In genomic region chr2:415986-416610, GRCh38 we compare ENCODE assay signal across 28 cellular contexts.
"Had no signal": no experiment of that assay in that cellular context is flagged by ENCODE, and none has a peak within 500 bp of the region (broad histone marks: within the 10 kb centered on the region; RNA-seq: fewer than 3 reads in every experiment).

No MANE protein-coding gene starts in this region.

- H3K4me1 Mint-ChIP-seq: activated CD4-positive, alpha-beta T cell treated with anti-CD3 and anti-CD28 coated beads for 36 hours had no signal

- H3K4me1 ChIP-seq: adrenal gland, body of pancreas, colonic mucosa, foreskin keratinocyte, gastrocnemius medialis, heart right ventricle had no signal

- H3K4me3 Mint-ChIP-seq: activated CD4-positive, alpha-beta T cell treated with anti-CD3 and anti-CD28 coated beads for 36 hours; activated CD4-positive, alpha-beta T cell treated with anti-CD3 and anti-CD28 coated beads, Interleukin-2, amount 10 ng/mL, durations not matched to agents 7 days and 5 days; activated naive CD4-positive, alpha-beta T cell treated with anti-CD3 and anti-CD28 coated beads, Interleukin-2, amount 10 ng/mL, durations not matched to agents 7 days and 5 days; activated T-cell treated with anti-CD3 and anti-CD28 coated beads, Interleukin-2, amount 50 U/mL, for 24 hours; activated T-cell treated with anti-CD3 and anti-CD28 coated beads, Interleukin-2, amount 50 U/mL, for 72 hours; T-helper 17 cell; T-helper 2 cell treated with Interferon-gamma antibody and Interleukin-4, amounts not matched to agents 5 μg/mL and 100 μg/mL, for 36 hours had no signal

- H3K36me3 Mint-ChIP-seq: activated naive CD4-positive, alpha-beta T cell treated with anti-CD3 and anti-CD28 coated beads, Interleukin-2, amount 10 ng/mL, durations not matched to agents 7 days and 5 days; activated naive CD4-positive, alpha-beta T cell treated with anti-CD3 and anti-CD28 coated beads, Interleukin-2, amount 50 U/mL, for 72 hours had no signal

- H3K27ac Mint-ChIP-seq: activated CD4-positive, alpha-beta T cell treated with anti-CD3 and anti-CD28 coated beads for 36 hours; activated CD4-positive, alpha-beta T cell treated with anti-CD3 and anti-CD28 coated beads, Interleukin-2, amount 10 ng/mL, durations not matched to agents 7 days and 5 days; activated naive CD4-positive, alpha-beta T cell treated with anti-CD3 and anti-CD28 coated beads, Interleukin-2, amount 10 ng/mL, durations not matched to agents 7 days and 5 days; activated naive CD4-positive, alpha-beta T cell treated with anti-CD3 and anti-CD28 coated beads, Interleukin-2, amount 50 U/mL, for 72 hours; activated T-cell treated with anti-CD3 and anti-CD28 coated beads, Interleukin-2, amount 50 U/mL, for 24 hours; activated T-cell treated with anti-CD3 and anti-CD28 coated beads, Interleukin-2, amount 50 U/mL, for 72 hours; T-helper 17 cell; T-helper 2 cell treated with Interferon-gamma antibody and Interleukin-4, amounts not matched to agents 5 μg/mL and 100 μg/mL, for 36 hours had no signal

- H3K27ac ChIP-seq: adrenal gland, body of pancreas, colonic mucosa, foreskin keratinocyte, gastrocnemius medialis, heart right ventricle had no signal

- ATAC-seq: activated CD4-positive, alpha-beta T cell treated with anti-CD3 and anti-CD28 coated beads for 36 hours; activated naive CD4-positive, alpha-beta T cell treated with anti-CD3 and anti-CD28 coated beads, Interleukin-2, amount 50 U/mL, for 72 hours; body of pancreas; esophagus mucosa; foreskin keratinocyte; gastrocnemius medialis; heart right ventricle; T-helper 17 cell had no signal

- H3K27me3 ChIP-seq: adrenal gland, body of pancreas, colonic mucosa, foreskin keratinocyte, gastrocnemius medialis had no signal

- DNase-seq: activated CD4-positive, alpha-beta T cell treated with anti-CD3 and anti-CD28 coated beads for 36 hours; activated CD4-positive, alpha-beta T cell treated with anti-CD3 and anti-CD28 coated beads, Interleukin-2, amount 10 ng/mL, durations not matched to agents 7 days and 5 days; activated CD4-positive, alpha-beta T cell treated with anti-CD3 and anti-CD28 coated beads, Interleukin-2, amount 50 U/mL, for 48 hours; activated CD4-positive, CD25-positive, alpha-beta regulatory T cell; activated CD4-positive, CD25-positive, alpha-beta regulatory T cell treated with anti-CD3 and anti-CD28 coated beads, Interleukin-2, amount 50 U/mL, for 72 hours; activated CD8-positive, alpha-beta memory T cell treated with anti-CD3 and anti-CD28 coated beads, Interleukin-2, amount 50 U/mL, for 48 hours; activated gamma-delta T cell; activated naive CD4-positive, alpha-beta T cell; activated naive CD4-positive, alpha-beta T cell treated with anti-CD3 and anti-CD28 coated beads, Interleukin-2, amount 10 ng/mL, durations not matched to agents 7 days and 5 days; activated T-cell treated with anti-CD3 and anti-CD28 coated beads for 4 hours; activated T-cell treated with anti-CD3 and anti-CD28 coated beads, Interleukin-2, amount 50 U/mL, for 24 hours; activated T-cell treated with anti-CD3 and anti-CD28 coated beads, Interleukin-2, amount 50 U/mL, for 72 hours; adrenal gland; amygdala; aorta; body of pancreas; caudate nucleus; colonic mucosa; effector CD8-positive, alpha-beta T cell; foreskin keratinocyte; gastrocnemius medialis; heart right ventricle; T-helper 1 cell; T-helper 17 cell; T1000 had no signal

- H3K9me3 Mint-ChIP-seq: activated CD4-positive, alpha-beta T cell treated with anti-CD3 and anti-CD28 coated beads, Interleukin-2, amount 10 ng/mL, durations not matched to agents 7 days and 5 days; activated T-cell treated with anti-CD3 and anti-CD28 coated beads, Interleukin-2, amount 50 U/mL, for 24 hours; activated T-cell treated with anti-CD3 and anti-CD28 coated beads, Interleukin-2, amount 50 U/mL, for 72 hours; T-helper 2 cell treated with Interferon-gamma antibody and Interleukin-4, amounts not matched to agents 5 μg/mL and 100 μg/mL, for 36 hours had no signal

- H3K36me3 ChIP-seq: adrenal gland, colonic mucosa, gastrocnemius medialis, heart right ventricle had no signal

- H3K9me3 ChIP-seq: adrenal gland, body of pancreas, colonic mucosa, gastrocnemius medialis had no signal

- H3K4me3 ChIP-seq: adrenal gland, body of pancreas, colonic mucosa, gastrocnemius medialis, heart right ventricle had no signal
